ENCODE assay signal across 6 cellular contexts in genomic region chr1:153583514-153583913, GRCh38. TPM values are rescaled to one million over a fixed set of nuclear protein-coding genes. Genes with fewer than 3 reads are reported as not detected.
"Had no signal": no experiment of that assay in that cellular context is flagged by ENCODE, and none has a peak within 500 bp of the region (broad histone marks: within the 10 kb centered on the region; RNA-seq: fewer than 3 reads in every experiment).

No MANE protein-coding gene starts in this region.

RNA-seq across cellular contexts. Expression of gene S100A2, which starts 17.9 kb away (rescaled TPM):
- total RNA-seq: Peyer's patch had no signal

RNA-seq across cellular contexts. Expression of gene S100A16, which starts 29.4 kb away (rescaled TPM):
- total RNA-seq: OCI-LY7 had no signal

RNA-seq across cellular contexts. Expression of gene S100A14, which starts 32.6 kb away (rescaled TPM):
- total RNA-seq: OCI-LY7, RPMI7951, SJCRH30, SJSA1, SK-MEL-5 had no signal

RNA-seq across cellular contexts. Expression of gene S100A3, which starts 34.5 kb away (rescaled TPM):
- total RNA-seq: OCI-LY7, Peyer's patch had no signal

RNA-seq across cellular contexts. Expression of gene S100A4, which starts 37.9 kb away (rescaled TPM):
- total RNA-seq: SK-MEL-5 had no signal
